8 cellular contexts compared by ENCODE assay signal in the genomic region with DNA sequence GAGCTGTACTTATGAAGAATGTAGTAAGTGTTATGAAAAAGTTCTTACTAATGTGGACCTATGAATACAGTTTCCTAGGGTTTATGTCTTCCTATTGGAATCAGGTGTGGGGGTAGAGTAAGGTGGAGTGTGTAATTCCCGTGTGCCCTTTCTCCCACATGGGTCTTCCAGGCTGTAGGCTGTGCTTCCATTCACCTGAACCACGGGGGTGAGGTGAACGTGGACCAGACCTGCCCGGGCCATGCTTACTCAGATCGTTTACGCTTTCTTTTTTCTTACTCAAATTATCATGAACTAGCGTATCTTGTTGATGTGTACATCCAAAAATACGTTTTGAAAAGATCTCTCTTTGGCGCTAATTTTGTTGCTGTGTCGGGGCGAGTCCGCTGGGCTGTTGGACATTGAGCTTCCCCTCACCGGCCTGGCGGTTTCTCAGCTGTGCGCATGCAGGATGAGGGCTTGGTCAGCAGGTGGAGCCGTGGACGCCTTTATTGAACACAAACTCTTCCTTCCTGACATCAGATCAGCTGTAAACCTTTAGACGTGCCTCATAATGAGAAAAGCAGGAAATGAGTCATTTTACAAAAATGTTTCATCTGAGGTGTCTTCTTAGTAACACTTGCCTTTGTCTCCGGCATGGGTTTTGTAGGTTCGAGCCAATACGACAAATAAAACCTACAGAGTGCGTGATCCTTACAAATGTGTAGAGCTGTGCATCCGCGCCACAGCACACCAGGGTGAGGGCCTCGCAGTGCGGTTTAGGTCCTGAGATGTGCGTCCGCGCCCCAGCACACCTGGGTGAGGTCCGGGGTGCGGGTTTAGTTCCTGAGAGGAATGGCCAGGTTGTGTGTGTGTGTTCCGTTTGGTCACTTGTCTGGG. TPM values are rescaled to one million over a fixed set of nuclear protein-coding genes. Genes with fewer than 3 reads are reported as not detected.
A peak's percentile ranks its signal among the peaks of the same experiment; 100 is the strongest.
DNase-seq lines count a peak whose midpoint lies in the region; ATAC-seq and TF ChIP-seq lines count a peak whose summit lies in the region.

No MANE protein-coding gene starts in this region.

- peak overlapping the region; percentile 93 for H3K4me2 ChIP-seq in OCI-LY3 (ENCODE audit: low read length)

- H3K4me3 ChIP-seq in AG09309 (ENCODE audit: control insufficient read depth, low read depth, low read length) (no peak overlapping the region), OCI-LY3 (ENCODE audit: low read length) (peak overlapping the region; percentile 65), thyroid gland (replicated peaks in 1 of 3) (no peak overlapping the region)

- peak overlapping the region; percentile 20; the same call in 1 of the 2 replicates for H3K9ac ChIP-seq in OCI-LY3 (ENCODE audit: low read length)

- whole genome bisulfite sequencing in thyroid gland, 2 donors, result 81 to 84% methylated on average over 29 to 32 of the region's 32 CpGs

- H3K79me2 ChIP-seq in OCI-LY3 (ENCODE audit: low read length), result peaks cover 4% of the 10 kb centered on the region

- no peaks in the 10 kb centered on the region for H3K27me3 ChIP-seq in OCI-LY3 (ENCODE audit: low read depth, low read length)
- no peaks in the 10 kb centered on the region for H3K27me3 ChIP-seq in thyroid gland

- no peak overlapping the region for H2AFZ ChIP-seq in OCI-LY3 (ENCODE audit: low read depth, low read length)

- H3K4me1 ChIP-seq in OCI-LY3 (ENCODE audit: low read length) (peaks cover 11% of the 10 kb centered on the region), thyroid gland (no peaks in the 10 kb centered on the region)

- intact Hi-C loops in thyroid gland (cut with DNase I), result no loop called here

- peak; percentile 72 for ATAC-seq in GM18505 (IDR thresholded peaks at IDR 0.05; ENCODE audit: unreplicated experiment)
- ATAC-seq in HG03095 (IDR thresholded peaks at IDR 0.05; ENCODE audit: unreplicated experiment), result peak; percentile 90
- ATAC-seq in omental fat pad (ENCODE audit: low FRiP score), result peak; percentile 55

- DNase-seq in AG09309 (ENCODE audit: low read depth) (peak; percentile 4), activated T-cell treated with anti-CD3 and anti-CD28 coated beads for 48 hours (ENCODE audit: low read depth) (peak; percentile 65), fibroblast of peridontal ligament (ENCODE audit: extremely low read depth) (peak; percentile 51), omental fat pad (ENCODE audit: low spot score) (no peak), thyroid gland (peak; percentile 21 to 33)

- H3K27ac ChIP-seq in OCI-LY3 (ENCODE audit: low read length) (no peak overlapping the region), thyroid gland (no peak overlapping the region)

- TF ChIP-seq CTCF in AG09309 (IDR thresholded peaks at IDR 0.05; ENCODE audit: control insufficient read depth, insufficient read depth, low read depth, low read length, missing control alignments), result peak; percentile 60
- peak; percentile 73 for TF ChIP-seq CTCF in OCI-LY3 (IDR thresholded peaks at IDR 0.05; ENCODE audit: low read depth, low read length)
- no peak for TF ChIP-seq CTCF in omental fat pad (IDR thresholded peaks at IDR 0.05)
- TF ChIP-seq CTCF in thyroid gland (IDR thresholded peaks at IDR 0.05), result peak in 4 of 6 experiments; percentile 13 to 43 (median 29)

- peaks cover 18% of the 10 kb centered on the region for H3K36me3 ChIP-seq in OCI-LY3 (replicated peaks; ENCODE audit: low read depth, low read length)
- peaks cover 44 to 45% of the 10 kb centered on the region in 2 donors for H3K36me3 ChIP-seq in thyroid gland

- TF ChIP-seq POLR2A in GM18505 (IDR thresholded peaks at IDR 0.05; ENCODE audit: borderline replicate concordance, extremely low read depth, insufficient read depth, insufficient read length) (no peak), thyroid gland (IDR thresholded peaks at IDR 0.05) (no peak)

- H4K20me1 ChIP-seq in OCI-LY3 (ENCODE audit: insufficient read depth, low read length), result peaks cover 8% of the 10 kb centered on the region

- no peaks in the 10 kb centered on the region for H3K9me3 ChIP-seq in OCI-LY3 (ENCODE audit: insufficient read depth, low read length)
- no peaks in the 10 kb centered on the region for H3K9me3 ChIP-seq in thyroid gland

RNA-seq across cellular contexts. Expression of a gene that starts 53.8 kb away (rescaled TPM):
- total RNA-seq in omental fat pad, result 10 to 100 TPM; 11.4 to 30.3 (median 17.4) TPM
- 10 to 100 TPM; 15.2 to 26.3 (median 16.4) TPM for total RNA-seq in thyroid gland

Comparison
In these comparisons a context has a peak if more than half of its experiments do, and no peak if none do; other contexts are left out.
1. CTCF ChIP-seq: peak in AG09309 (single experiment), OCI-LY3 (single experiment) and thyroid gland (4 of 6); none in omental fat pad (0 of 3).
2. Peak in every context shown above with its lines, with median percentiles within 50 percentile points of each other: ATAC-seq.